Comparison of ENCODE assay signal across 15 cellular contexts in the genomic region with DNA sequence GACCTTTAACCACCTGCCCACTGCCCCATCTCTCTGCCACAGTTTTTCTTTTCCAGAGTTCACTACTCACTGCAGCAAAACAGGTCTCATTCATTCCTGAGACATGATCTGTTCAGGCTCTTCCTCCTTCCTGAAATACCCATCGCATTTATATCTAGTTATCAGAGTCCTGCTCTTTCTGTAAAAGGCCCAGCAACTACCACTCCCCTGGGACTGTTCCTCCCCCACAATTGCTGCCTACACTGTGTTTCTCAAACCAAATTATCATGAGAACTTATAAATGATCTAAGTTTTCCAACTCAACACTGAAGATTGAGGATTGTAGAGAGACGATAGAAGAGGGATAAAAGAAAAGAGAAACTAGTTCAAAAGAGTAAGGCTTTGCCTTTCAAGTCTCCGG. TPM values are rescaled to one million over a fixed set of nuclear protein-coding genes. Genes with fewer than 3 reads are reported as not detected.
DNase-seq lines count a peak whose midpoint lies in the region; ATAC-seq, FAIRE-seq and TF ChIP-seq lines count a peak whose summit lies in the region.
"Had no signal": no experiment of that assay in that cellular context is flagged by ENCODE, and none has a peak within 500 bp of the region (broad histone marks: within the 10 kb centered on the region; RNA-seq: fewer than 3 reads in every experiment).

No MANE protein-coding gene starts in this region.

- WGBS in HepG2 (ENCODE audit: low lambda C conversion rate) = 66% methylated on average over 3 of the region's 3 CpGs
- 72% methylated on average over 3 of the region's 3 CpGs for WGBS in right lobe of liver (ENCODE audit: insufficient coverage, low coverage, low lambda C conversion rate, missing lambda C conversion rate)

- no peak overlapping the region for H2AFZ ChIP-seq in HepG2 (ENCODE audit: low read length)

- no peak for TF ChIP-seq EP300 in HepG2 (IDR thresholded peaks at IDR 0.05; ENCODE audit: low read depth in 2 of 2, low read length in 2 of 2)
- TF ChIP-seq EP300 in HepG2 (CRISPR knock-in tag; IDR thresholded peaks at IDR 0.05; ENCODE audit: borderline replicate concordance) = no peak

- CTCF ChIA-PET in HepG2 (lab: Yijun Ruan, JAX; ENCODE audit: low intra/inter-chr PET ratio, low total read pairs) = no interaction called here

- no peak overlapping the region for H3K9ac ChIP-seq in HepG2 (ENCODE audit: insufficient read depth, low read depth, low read length)

- H4K20me1 ChIP-seq in HepG2 (ENCODE audit: insufficient read depth, low read length) = no peaks in the 10 kb centered on the region

- ATAC-seq in HepG2 (no peak), right lobe of liver (no peak), GM21619 (IDR thresholded peaks at IDR 0.05; ENCODE audit: unreplicated experiment) (no peak), GM19463 (IDR thresholded peaks at IDR 0.05; ENCODE audit: unreplicated experiment) (no peak)
- ATAC-seq: naive thymus-derived CD8-positive, alpha-beta T cell had no signal

- FAIRE-seq in HepG2 (lab: Jason Lieb, UNC) = no peak
- no peak for FAIRE-seq in bronchial epithelial cell (lab: Jason Lieb, UNC)

- POLR2A ChIA-PET in HepG2 (lab: Yijun Ruan, JAX) = no interaction called here

- no peak overlapping the region for H3K27ac ChIP-seq in HepG2 (ENCODE audit: extremely low read length, insufficient read depth, low read length)
- H3K27ac ChIP-seq in right lobe of liver = no peak overlapping the region
- H3K27ac ChIP-seq: suprapubic skin had no signal

- intact Hi-C loops in HepG2 (cut with micrococcal nuclease; ENCODE audit: unreplicated experiment) = no loop called here
- intact Hi-C loops in right lobe of liver (cut with DNase I) = no loop called here

- no peaks in the 10 kb centered on the region for H3K9me3 ChIP-seq in HepG2 (ENCODE audit: low read length)
- H3K9me3 ChIP-seq in right lobe of liver = no peaks in the 10 kb centered on the region
- H3K9me3 ChIP-seq: Caco-2, suprapubic skin had no signal

- H3K36me3 ChIP-seq in HepG2 (replicated peaks in 1 of 2; ENCODE audit: control insufficient read depth in 1 of 2, insufficient read depth in 2 of 2, low read length in 2 of 2) (no peaks in the 10 kb centered on the region), right lobe of liver (no peaks in the 10 kb centered on the region), bronchial epithelial cell (ENCODE audit: control insufficient read depth, insufficient read depth, low read length) (no peaks in the 10 kb centered on the region)
- H3K36me3 ChIP-seq: suprapubic skin had no signal

- H3K4me1 ChIP-seq in HepG2 (ENCODE audit: insufficient read depth, low read length) = no peaks in the 10 kb centered on the region
- H3K4me1 ChIP-seq in right lobe of liver = no peaks in the 10 kb centered on the region
- H3K4me1 ChIP-seq: Caco-2, suprapubic skin had no signal

- no peak for TF ChIP-seq CTCF in HepG2 (CRISPR knock-in tag; IDR thresholded peaks at IDR 0.05)
- TF ChIP-seq CTCF in right lobe of liver (IDR thresholded peaks at IDR 0.05) = no peak
- TF ChIP-seq CTCF in bronchial epithelial cell (IDR thresholded peaks at IDR 0.05; ENCODE audit: insufficient read depth, low read length, severe bottlenecking) = no peak

- H3K79me2 ChIP-seq in HepG2 (ENCODE audit: insufficient read depth, low read length) = no peaks in the 10 kb centered on the region

- no peak overlapping the region for H3K4me2 ChIP-seq in HepG2 (ENCODE audit: low read depth, low read length)

- no TSS peak for BruUV-seq in HepG2 (replicated peaks; lab: Mats Ljungman, UMichigan)

- DNase-seq in HepG2 (ENCODE audit: low spot score) = no peak
- DNase-seq in right lobe of liver = no peak
- DNase-seq in bronchial epithelial cell (ENCODE audit: low read depth) = peak; percentile 40
- peak; percentile 60 for DNase-seq in iris pigment epithelial cell (ENCODE audit: low read depth)
- no peak for DNase-seq in NCI-H82 treated with DMSO at 0.1 percent for 48 hours (lab: John Stamatoyannopoulos, UW; ENCODE audit: unreplicated experiment)
- DNase-seq in SIG-M5 treated with dmso at 0.1 percent for 504 hours (lab: John Stamatoyannopoulos, UW; ENCODE audit: unreplicated experiment) = no peak
- DNase-seq: activated naive CD4-positive, alpha-beta T cell treated with anti-CD3 and anti-CD28 coated beads for 36 hours; Caco-2; cortex of kidney; naive thymus-derived CD8-positive, alpha-beta T cell; NCI-H1436 treated with DMSO at 0.1 percent for 48 hours; RPMI8226 had no signal

- TF ChIP-seq RAD21 in HepG2 (CRISPR knock-in tag; IDR thresholded peaks at IDR 0.05) = no peak

- in situ Hi-C loops in HepG2 (cut with HindIII; ENCODE audit: extremely low pct_ligation_motif_present, low pct_unique_long_range_greater_than_20kb) = no loop called here

- TF ChIP-seq POLR2A in HepG2 (IDR thresholded peaks at IDR 0.05; ENCODE audit: insufficient read depth in 1 of 2, low read depth in 2 of 2, low read length in 2 of 2) (no peak), right lobe of liver (IDR thresholded peaks at IDR 0.05) (no peak)

- H3K27me3 ChIP-seq in HepG2 (ENCODE audit: control insufficient read depth in 1 of 2, insufficient read depth in 2 of 2, low read length in 2 of 2) = peaks cover 0 to 6% of the 10 kb centered on the region in 2 experiments; a peak in 1 of 5 replicates
- H3K27me3 ChIP-seq in right lobe of liver = no peaks in the 10 kb centered on the region
- no peaks in the 10 kb centered on the region for H3K27me3 ChIP-seq in bronchial epithelial cell (ENCODE audit: control insufficient read depth, insufficient read depth, low read length)
- H3K27me3 ChIP-seq: suprapubic skin had no signal

- H3K4me3 ChIP-seq in HepG2 (replicated peaks in 1 of 3; ENCODE audit: insufficient read depth in 1 of 3, low read depth in 2 of 3, low read length in 3 of 3) = no peak overlapping the region
- no peak overlapping the region for H3K4me3 ChIP-seq in right lobe of liver
- no peak overlapping the region for H3K4me3 ChIP-seq in bronchial epithelial cell (ENCODE audit: low read depth, low read length)
- H3K4me3 ChIP-seq: suprapubic skin had no signal

RNA-seq across cellular contexts. Expression of gene EPS8, which starts 40.8 kb away (rescaled TPM):
- total RNA-seq in HepG2 (2016; rRNA removed; fragmentation: Illumina TruSeq; extraction: Trizol) (43.4 and 51.6 TPM in 2 replicates), right lobe of liver (10 to 100 TPM; 21.3 to 44.8 (median 28.2) TPM), bronchial epithelial cell (35.3 and 36.1 TPM in 2 replicates)
- 9.4 and 10.4 TPM in 2 replicates for total RNA-seq in HepG2 (2016; cell fraction: cytosol; rRNA removed; fragmentation: Illumina TruSeq; extraction: Trizol; ENCODE audit: low read depth)
- total RNA-seq in HepG2 (2016; cell fraction: insoluble cytoplasmic fraction; rRNA removed; fragmentation: Illumina TruSeq; extraction: Trizol) = 40.9 and 52.2 TPM in 2 replicates
- total RNA-seq in HepG2 (2016; cell fraction: membrane; rRNA removed; fragmentation: Illumina TruSeq; extraction: Trizol) = 23.4 and 25.9 TPM in 2 replicates
- 44.6 and 50.9 TPM in 2 replicates for total RNA-seq in HepG2 (2016; cell fraction: nucleus; rRNA removed; fragmentation: Illumina TruSeq; extraction: Trizol)
- polyA plus RNA-seq in HepG2 (2011; rRNA removed) = 37.1 and 39.2 TPM in 2 replicates
- 30.2 and 34.0 TPM in 2 replicates for polyA plus RNA-seq in HepG2 (2011; cell fraction: cytosol; rRNA removed)
- 26.3 and 29.3 TPM in 2 replicates for polyA plus RNA-seq in HepG2 (2011; cell fraction: nucleus; rRNA removed)
- 19.5 and 25.8 TPM in 2 replicates for polyA plus RNA-seq in HepG2 (2012)
- 2.6 and 3.2 TPM in 2 replicates for polyA plus RNA-seq in HepG2 (2016; cell fraction: cytosol; fragmentation: Illumina TruSeq; extraction: Trizol; ENCODE audit: low read depth)
- 42.1 and 42.3 TPM in 2 replicates for polyA plus RNA-seq in HepG2 (2016; cell fraction: insoluble cytoplasmic fraction; fragmentation: Illumina TruSeq; extraction: Trizol; ENCODE audit: low read depth)
- 8.5 and 8.8 TPM in 2 replicates for polyA plus RNA-seq in HepG2 (2016; cell fraction: membrane; fragmentation: Illumina TruSeq; extraction: Trizol; ENCODE audit: low read depth)
- polyA plus RNA-seq in HepG2 (2016; cell fraction: nucleus; fragmentation: Illumina TruSeq; extraction: Trizol; ENCODE audit: insufficient read depth, low read depth) = 28.2 and 28.4 TPM in 2 replicates
- polyA minus RNA-seq in HepG2 (2011; rRNA and poly(A)+ RNA removed; ENCODE audit: low replicate concordance) = 3.8 and 44.2 TPM in 2 replicates
- 23.0 and 33.1 TPM in 2 replicates for polyA minus RNA-seq in HepG2 (2011; cell fraction: cytosol; rRNA and poly(A)+ RNA removed)
- 108 and 119 TPM in 2 replicates for polyA minus RNA-seq in HepG2 (2011; cell fraction: nucleus; rRNA and poly(A)+ RNA removed)

RNA-seq across cellular contexts. Expression of gene STRAP, which starts 52.2 kb away (rescaled TPM):
- total RNA-seq in HepG2 (2016; rRNA removed; fragmentation: Illumina TruSeq; extraction: Trizol) (118 and 209 TPM in 2 replicates), right lobe of liver (10 to 100 TPM; 41.3 to 53.5 (median 43.0) TPM), bronchial epithelial cell (82.4 and 90.8 TPM in 2 replicates)
- total RNA-seq in HepG2 (2016; cell fraction: cytosol; rRNA removed; fragmentation: Illumina TruSeq; extraction: Trizol; ENCODE audit: low read depth) = 59.5 and 67.0 TPM in 2 replicates
- 113 and 182 TPM in 2 replicates for total RNA-seq in HepG2 (2016; cell fraction: insoluble cytoplasmic fraction; rRNA removed; fragmentation: Illumina TruSeq; extraction: Trizol)
- 152 and 164 TPM in 2 replicates for total RNA-seq in HepG2 (2016; cell fraction: membrane; rRNA removed; fragmentation: Illumina TruSeq; extraction: Trizol)
- 67.2 and 75.9 TPM in 2 replicates for total RNA-seq in HepG2 (2016; cell fraction: nucleus; rRNA removed; fragmentation: Illumina TruSeq; extraction: Trizol)
- 50.0 and 66.9 TPM in 2 replicates for polyA plus RNA-seq in HepG2 (2011; rRNA removed)
- polyA plus RNA-seq in HepG2 (2011; cell fraction: cytosol; rRNA removed) = 45.9 and 56.3 TPM in 2 replicates
- 15.4 and 18.5 TPM in 2 replicates for polyA plus RNA-seq in HepG2 (2011; cell fraction: nucleus; rRNA removed)
- polyA plus RNA-seq in HepG2 (2012) = 98.4 and 107 TPM in 2 replicates
- polyA plus RNA-seq in HepG2 (2016; cell fraction: cytosol; fragmentation: Illumina TruSeq; extraction: Trizol; ENCODE audit: low read depth) = 84.6 and 85.9 TPM in 2 replicates
- 184 and 200 TPM in 2 replicates for polyA plus RNA-seq in HepG2 (2016; cell fraction: insoluble cytoplasmic fraction; fragmentation: Illumina TruSeq; extraction: Trizol; ENCODE audit: low read depth)
- 141 and 148 TPM in 2 replicates for polyA plus RNA-seq in HepG2 (2016; cell fraction: membrane; fragmentation: Illumina TruSeq; extraction: Trizol; ENCODE audit: low read depth)
- polyA plus RNA-seq in HepG2 (2016; cell fraction: nucleus; fragmentation: Illumina TruSeq; extraction: Trizol; ENCODE audit: insufficient read depth, low read depth) = 89.3 and 99.2 TPM in 2 replicates
- 120 and 181 TPM in 2 replicates for polyA minus RNA-seq in HepG2 (2011; rRNA and poly(A)+ RNA removed; ENCODE audit: low replicate concordance)
- 78.0 and 91.8 TPM in 2 replicates for polyA minus RNA-seq in HepG2 (2011; cell fraction: cytosol; rRNA and poly(A)+ RNA removed)
- 38.5 and 42.1 TPM in 2 replicates for polyA minus RNA-seq in HepG2 (2011; cell fraction: nucleus; rRNA and poly(A)+ RNA removed)

Comparison
In these comparisons a context has a peak if more than half of its experiments do, and no peak if none do; other contexts are left out.
1. DNase-seq: peak in bronchial epithelial cell (single experiment) and iris pigment epithelial cell (single experiment); none in HepG2 (single experiment), right lobe of liver (0 of 3), NCI-H82 treated with DMSO at 0.1 percent for 48 hours (single experiment) and SIG-M5 treated with dmso at 0.1 percent for 504 hours (single experiment).